In the genomic region with DNA sequence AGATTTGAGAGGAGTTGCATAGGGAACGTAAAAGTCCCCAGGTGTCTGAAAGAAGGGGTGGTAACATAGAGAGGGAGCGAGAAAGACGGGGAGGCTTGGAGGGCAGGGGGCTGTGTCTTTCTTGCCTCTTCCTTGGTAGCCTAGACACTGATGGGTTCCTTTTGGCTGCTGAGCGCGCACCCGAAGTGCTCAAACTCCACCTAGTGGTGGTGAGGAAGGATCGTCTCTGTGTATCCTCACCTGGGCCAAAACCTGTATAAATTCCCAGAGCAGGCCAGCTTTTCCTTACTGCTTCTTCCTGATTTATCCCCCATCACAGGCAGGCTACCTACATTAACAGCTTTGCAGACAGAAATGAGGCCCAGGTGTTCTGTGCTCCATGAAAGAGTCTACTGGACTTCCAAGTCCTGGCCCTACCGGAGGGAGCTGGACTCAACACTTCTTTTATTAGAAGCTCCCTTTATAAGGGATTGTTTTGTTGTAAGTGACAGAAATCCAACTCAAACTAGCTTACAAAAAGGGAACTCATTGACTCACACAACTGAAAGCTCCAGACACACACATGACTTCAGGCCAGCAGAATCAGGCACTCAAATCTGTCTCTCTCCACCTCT, we compare ENCODE assay signal across 8 cellular contexts. TPM values are rescaled to one million over a fixed set of nuclear protein-coding genes. Genes with fewer than 3 reads are reported as not detected.
DNase-seq lines count a peak whose midpoint lies in the region; ATAC-seq, FAIRE-seq and TF ChIP-seq lines count a peak whose summit lies in the region.

No MANE protein-coding gene starts in this region.

- intact Hi-C loops in testis (cut with DNase I; ENCODE audit: low total_unique reads): no loop called here

- H3K36me3 Mint-ChIP-seq in activated T-cell treated with anti-CD3 and anti-CD28 coated beads, Interleukin-2, amount 50 U/mL, for 72 hours (ENCODE audit: insufficient read depth in 2 of 2): peaks cover 1 to 5% of the 10 kb centered on the region in 2 donors

- peak overlapping the region; percentile 60 for H2AFZ ChIP-seq in neuronal stem cell (ENCODE audit: low read length)

- H3K4me1 Mint-ChIP-seq in activated T-cell treated with anti-CD3 and anti-CD28 coated beads, Interleukin-2, amount 50 U/mL, for 72 hours (ENCODE audit: low read depth): peaks cover 6% of the 10 kb centered on the region

- no peak for TF ChIP-seq POLR2A in Peyer's patch (IDR thresholded peaks at IDR 0.05)
- TF ChIP-seq POLR2A in testis (IDR thresholded peaks at IDR 0.05): no peak

- H3K4me1 ChIP-seq in Peyer's patch (no peaks in the 10 kb centered on the region), neuronal stem cell (ENCODE audit: control insufficient read depth in 2 of 2, insufficient read depth in 1 of 2, low read depth in 1 of 2, low read length in 2 of 2) (no peaks in the 10 kb centered on the region), testis (no peaks in the 10 kb centered on the region)

- no peak overlapping the region for H3K4me3 ChIP-seq in Peyer's patch
- no peak overlapping the region for H3K4me3 ChIP-seq in fibroblast of pulmonary artery (replicated peaks; ENCODE audit: low read depth, low read length)
- H3K4me3 ChIP-seq in neuronal stem cell (ENCODE audit: low read length in 2 of 2): no peak overlapping the region
- no peak overlapping the region for H3K4me3 ChIP-seq in testis

- peak; percentile 92 to 94 for ATAC-seq in activated T-cell treated with anti-CD3 and anti-CD28 coated beads, Interleukin-2, amount 50 U/mL, for 72 hours (replicated peaks in 1 of 2)
- no peak for ATAC-seq in HG03175 (IDR thresholded peaks at IDR 0.05; ENCODE audit: unreplicated experiment)

- H3K27me3 Mint-ChIP-seq in activated T-cell treated with anti-CD3 and anti-CD28 coated beads, Interleukin-2, amount 50 U/mL, for 72 hours (ENCODE audit: low read depth): no peaks in the 10 kb centered on the region

- no peak overlapping the region for H2BK12ac ChIP-seq in neuronal stem cell (ENCODE audit: low read length)

- no peaks in the 10 kb centered on the region for H3K9me3 ChIP-seq in Peyer's patch
- no peaks in the 10 kb centered on the region for H3K9me3 ChIP-seq in neuronal stem cell (replicated peaks in 1 of 2; ENCODE audit: control insufficient read depth in 2 of 2, insufficient read depth in 1 of 2, low read depth in 1 of 2, low read length in 2 of 2)
- H3K9me3 ChIP-seq in testis: no peaks in the 10 kb centered on the region

- H3K27ac Mint-ChIP-seq in activated T-cell treated with anti-CD3 and anti-CD28 coated beads, Interleukin-2, amount 50 U/mL, for 72 hours: no peak overlapping the region

- no peak overlapping the region for H3K9ac ChIP-seq in neuronal stem cell (ENCODE audit: low read depth, low read length, poor library complexity)

- peaks cover 0 to 2% of the 10 kb centered on the region in 2 donors for H3K9me3 Mint-ChIP-seq in activated T-cell treated with anti-CD3 and anti-CD28 coated beads, Interleukin-2, amount 50 U/mL, for 72 hours

- H2AK5ac ChIP-seq in neuronal stem cell (ENCODE audit: low read depth, low read length): peak overlapping the region; percentile 85

- no peak overlapping the region for H3K18ac ChIP-seq in neuronal stem cell (ENCODE audit: low read length)

- H4K8ac ChIP-seq in neuronal stem cell (ENCODE audit: low read depth, low read length): no peak overlapping the region

- H3K4me3 Mint-ChIP-seq in activated T-cell treated with anti-CD3 and anti-CD28 coated beads, Interleukin-2, amount 50 U/mL, for 72 hours: no peak overlapping the region

- no peak overlapping the region for H2BK5ac ChIP-seq in neuronal stem cell (ENCODE audit: low read length)

- DNase-seq in GF-D8 (lab: John Stamatoyannopoulos, UW): peak; percentile 14
- DNase-seq in HTR-8/SVneo (ENCODE audit: insufficient read length, low spot score): peak; percentile 90
- DNase-seq in Peyer's patch: peak; percentile 52 to 78 (median 61)
- peak; percentile 59 to 63 for DNase-seq in activated T-cell treated with anti-CD3 and anti-CD28 coated beads, Interleukin-2, amount 50 U/mL, for 72 hours
- DNase-seq in fibroblast of pulmonary artery (ENCODE audit: low read depth): peak; percentile 74
- DNase-seq in neuronal stem cell (ENCODE audit: low spot score): peak; percentile 51
- peak; percentile 73 for DNase-seq in testis

- H4K91ac ChIP-seq in neuronal stem cell (ENCODE audit: low read depth, low read length, poor library complexity): no peak overlapping the region

- H2BK15ac ChIP-seq in neuronal stem cell (ENCODE audit: low read length): no peak overlapping the region

- H3K4ac ChIP-seq in neuronal stem cell (ENCODE audit: low read length): no peak overlapping the region

- H3K4me2 ChIP-seq in neuronal stem cell (ENCODE audit: insufficient read depth, low read length, poor library complexity, severe bottlenecking): no peak overlapping the region

- no peak overlapping the region for H2BK120ac ChIP-seq in neuronal stem cell (ENCODE audit: low read depth, low read length)

- peak; percentile 80 for FAIRE-seq in HTR-8/SVneo (lab: Jason Lieb, UNC)

- H3K79me1 ChIP-seq in neuronal stem cell (ENCODE audit: low read depth, low read length): no peaks in the 10 kb centered on the region

- no peak overlapping the region for H3K14ac ChIP-seq in neuronal stem cell (ENCODE audit: low read length)

- H3K23ac ChIP-seq in neuronal stem cell (ENCODE audit: low read depth, low read length, poor library complexity): no peak overlapping the region

- no peaks in the 10 kb centered on the region for H3K27me3 ChIP-seq in Peyer's patch
- no peaks in the 10 kb centered on the region for H3K27me3 ChIP-seq in neuronal stem cell (ENCODE audit: control insufficient read depth in 3 of 3, insufficient read depth in 3 of 3, low read depth in 1 of 3, low read length in 3 of 3)
- H3K27me3 ChIP-seq in testis: no peaks in the 10 kb centered on the region

- H3K36me3 ChIP-seq in Peyer's patch (no peaks in the 10 kb centered on the region), neuronal stem cell (replicated peaks in 1 of 2; ENCODE audit: control insufficient read depth in 2 of 2, insufficient read depth in 2 of 2, low read length in 2 of 2) (no peaks in the 10 kb centered on the region), testis (ENCODE audit: low read depth, missing control alignments) (no peaks in the 10 kb centered on the region)

- no CpG with 5 or more reads among the region's 8 CpGs for WGBS in neuronal stem cell (ENCODE audit: extremely low coverage in 2 of 2, insufficient read length in 2 of 2, insufficient replicate concordance in 1 of 2), 2 donors
- 30 to 51% methylated on average over 8 of the region's 8 CpGs for WGBS in testis, 2 donors

- TF ChIP-seq CTCF in Peyer's patch (IDR thresholded peaks at IDR 0.05) (peak; percentile 74 to 91 (median 86)), fibroblast of pulmonary artery (IDR thresholded peaks at IDR 0.05; ENCODE audit: low read length, missing control alignments) (peak; percentile 94), testis (IDR thresholded peaks at IDR 0.05) (peak; percentile 70 to 84 (median 74))

- H3K27ac ChIP-seq in Peyer's patch (no peak overlapping the region), neuronal stem cell (replicated peaks; ENCODE audit: low read length) (no peak overlapping the region), testis (no peak overlapping the region)

RNA-seq across cellular contexts. Expression of a gene that starts 5.5 kb away (rescaled TPM):
- 1 to 10 TPM in 3 of 4 donors, not detected in 1; 3.9 to 7.9 (median 7.5) TPM for total RNA-seq in Peyer's patch
- total RNA-seq in activated T-cell treated with anti-CD3 and anti-CD28 coated beads, Interleukin-2, amount 50 U/mL, for 72 hours: 1 to 10 TPM; 5.3 to 6.1 TPM
- polyA plus RNA-seq in neuronal stem cell (2013, experiment 1 of 2): 1.6 TPM
- polyA plus RNA-seq in neuronal stem cell (2013, experiment 2 of 2): 2.2 TPM
- 10 to 100 TPM; 13.1 to 28.2 TPM for total RNA-seq in testis
- polyA plus RNA-seq in testis (ENCODE audit: insufficient read depth, low read depth, low replicate concordance): 29.9 TPM

RNA-seq across cellular contexts. Expression of a gene that starts 9.3 kb away (rescaled TPM):
- 10 to 100 TPM in 3 of 4 donors, 1 to 10 TPM in 1; 1.6 to 33.0 (median 19.3) TPM for total RNA-seq in Peyer's patch
- not detected for total RNA-seq in activated T-cell treated with anti-CD3 and anti-CD28 coated beads, Interleukin-2, amount 50 U/mL, for 72 hours
- 0.11 TPM for polyA plus RNA-seq in neuronal stem cell (2013, experiment 1 of 2)
- 0.11 TPM for polyA plus RNA-seq in neuronal stem cell (2013, experiment 2 of 2)
- total RNA-seq in testis: 10 to 100 TPM in 1 of 2 donors, 1 to 10 TPM in 1; 4.5 to 13.4 TPM
- 4.2 TPM for polyA plus RNA-seq in testis (ENCODE audit: insufficient read depth, low read depth, low replicate concordance)

RNA-seq across cellular contexts. Expression of a gene that starts 12.3 kb away (rescaled TPM):
- total RNA-seq in Peyer's patch: 10 to 100 TPM in 3 of 4 donors, 1 to 10 TPM in 1; 6.8 to 27.2 (median 16.1) TPM
- 10 to 100 TPM; 59.2 to 73.8 TPM for total RNA-seq in activated T-cell treated with anti-CD3 and anti-CD28 coated beads, Interleukin-2, amount 50 U/mL, for 72 hours
- polyA plus RNA-seq in neuronal stem cell (2013, experiment 1 of 2): 66.9 TPM
- polyA plus RNA-seq in neuronal stem cell (2013, experiment 2 of 2): 66.2 TPM
- 10 to 100 TPM; 37.5 to 43.0 TPM for total RNA-seq in testis
- 163 TPM for polyA plus RNA-seq in testis (ENCODE audit: insufficient read depth, low read depth, low replicate concordance)

RNA-seq across cellular contexts. Expression of a gene that starts 38.9 kb away (rescaled TPM):
- not detected for total RNA-seq in Peyer's patch
- total RNA-seq in activated T-cell treated with anti-CD3 and anti-CD28 coated beads, Interleukin-2, amount 50 U/mL, for 72 hours: not detected
- not detected for polyA plus RNA-seq in neuronal stem cell (2013, experiment 1 of 2)
- not detected for polyA plus RNA-seq in neuronal stem cell (2013, experiment 2 of 2)
- total RNA-seq in testis: 1 to 10 TPM; 5.3 to 7.7 TPM
- 34.0 TPM for polyA plus RNA-seq in testis (ENCODE audit: insufficient read depth, low read depth, low replicate concordance)

RNA-seq across cellular contexts. Expression of a gene that starts 51.6 kb away (rescaled TPM):
- total RNA-seq in Peyer's patch (10 to 100 TPM in 3 of 4 donors, 1 to 10 TPM in 1; 7.4 to 63.5 (median 14.0) TPM), testis (10 to 100 TPM; 33.3 to 40.5 TPM)
- total RNA-seq in activated T-cell treated with anti-CD3 and anti-CD28 coated beads, Interleukin-2, amount 50 U/mL, for 72 hours: 10 to 100 TPM; 59.9 to 72.2 TPM
- polyA plus RNA-seq in neuronal stem cell (2013, experiment 1 of 2): 19.9 TPM
- polyA plus RNA-seq in neuronal stem cell (2013, experiment 2 of 2): 17.2 TPM
- 17.6 TPM for polyA plus RNA-seq in testis (ENCODE audit: insufficient read depth, low read depth, low replicate concordance)

Comparison
In these comparisons a context has a peak if more than half of its experiments do, and no peak if none do; other contexts are left out.
1. DNase-seq: peak in every context shown above with its lines; median percentile 90 in HTR-8/SVneo; 74 in fibroblast of pulmonary artery; 73 in testis; 61 in Peyer's patch; 61 in activated T-cell treated with anti-CD3 and anti-CD28 coated beads, Interleukin-2, amount 50 U/mL, for 72 hours; 51 in neuronal stem cell; 14 in GF-D8.